In genomic region chr3:124887177-124887995, GRCh38 we compare ENCODE assay signal across 8 cellular contexts. TPM values are rescaled to one million over a fixed set of nuclear protein-coding genes. Genes with fewer than 3 reads are reported as not detected.
A peak's percentile ranks its signal among the peaks of the same experiment; 100 is the strongest.
DNase-seq lines count a peak whose midpoint lies in the region; ATAC-seq, FAIRE-seq and TF ChIP-seq lines count a peak whose summit lies in the region.

Gene ITGB5 (minus strand): TSS chr3:124887365. CDS start chr3:124887000, 365 bp downstream.

- ATAC-seq in A549, result peak; percentile 84 to 89
- peak; percentile 59 for ATAC-seq in HG02970 (IDR thresholded peaks at IDR 0.05; ENCODE audit: low FRiP score, unreplicated experiment)

- H3K27me3 ChIP-seq in OCI-LY3 (ENCODE audit: low read depth, low read length) (peaks cover 10% of the 10 kb centered on the region), cardiac muscle cell (no peaks in the 10 kb centered on the region)

- peaks cover 8% of the 10 kb centered on the region for H3K36me3 Mint-ChIP-seq in osteocyte (ENCODE audit: unreplicated experiment)

- H3K27me3 Mint-ChIP-seq in osteocyte (ENCODE audit: unreplicated experiment), result no peaks in the 10 kb centered on the region

- H3K27ac ChIP-seq in A549, result peak within 1 kb of the TSS; percentile 90 to 99
- H3K27ac ChIP-seq in OCI-LY3 (ENCODE audit: low read length), result no peak within 1 kb of the TSS
- peak within 1 kb of the TSS; percentile 32 for H3K27ac ChIP-seq in cardiac muscle cell

- no peaks in the 10 kb centered on the region for H3K79me2 ChIP-seq in OCI-LY3 (ENCODE audit: low read length)

- H4K20me1 ChIP-seq in OCI-LY3 (ENCODE audit: insufficient read depth, low read length), result no peaks in the 10 kb centered on the region

- in situ Hi-C loops in GM13977 (cut with MboI; ENCODE audit: low pct_unique_long_range_greater_than_20kb, low sequenced_read_pairs, unreplicated experiment), result no loop called here

- TF ChIP-seq EP300 in A549 (IDR thresholded peaks at IDR 0.05), result no peak

- CTCF ChIA-PET in A549 (lab: Yijun Ruan, JAX), result interaction anchor here (0.5 to 6.0 kb wide), 8 partner anchors 8 to 127 kb away, joined by 3 to 72 read pairs (median 5); no protein-coding TSS in a partner anchor

- H2AFZ ChIP-seq in OCI-LY3 (ENCODE audit: low read depth, low read length), result peak within 1 kb of the TSS; percentile 77

- peak within 1 kb of the TSS; percentile 90 for H3K4me2 ChIP-seq in A549
- peak within 1 kb of the TSS; percentile 81 for H3K4me2 ChIP-seq in OCI-LY3 (ENCODE audit: low read length)

- peaks cover 39% of the 10 kb centered on the region for H3K4me1 Mint-ChIP-seq in osteocyte (ENCODE audit: unreplicated experiment)

- TF ChIP-seq POLR2A in A549 (IDR thresholded peaks at IDR 0.05; ENCODE audit: low read length), result peak; percentile 68

- no peaks in the 10 kb centered on the region for H3K9me3 ChIP-seq in A549
- no peaks in the 10 kb centered on the region for H3K9me3 ChIP-seq in OCI-LY3 (ENCODE audit: insufficient read depth, low read length)
- H3K9me3 ChIP-seq in cardiac muscle cell (ENCODE audit: low read depth), result no peaks in the 10 kb centered on the region

- no peak; a peak in 1 of 5 replicates for TF ChIP-seq RAD21 in A549 (conservative IDR thresholded peaks at IDR 0.05 in 1 of 2, IDR thresholded peaks at IDR 0.05 in 1 of 2)

- peak within 1 kb of the TSS; percentile 92 for H3K27ac Mint-ChIP-seq in osteocyte (ENCODE audit: unreplicated experiment)

- H3K9me3 Mint-ChIP-seq in osteocyte (ENCODE audit: unreplicated experiment), result no peaks in the 10 kb centered on the region

- 5% methylated on average over 67 of the region's 79 CpGs for WGBS in A549 (ENCODE audit: missing lambda C conversion rate)

- H3K4me3 ChIP-seq in A549 (peak within 1 kb of the TSS; percentile 60), OCI-LY3 (ENCODE audit: low read length) (peak within 1 kb of the TSS; percentile 85), cardiac muscle cell (peak within 1 kb of the TSS; percentile 96)

- peak; percentile 53 to 88 for DNase-seq in A549 (ENCODE audit: low read depth in 1 of 2, low spot score in 1 of 2)
- DNase-seq in GM13977 (ENCODE audit: low spot score), result peak; percentile 72
- peak; percentile 80 for DNase-seq in amniotic epithelial cell (ENCODE audit: low read depth)
- DNase-seq in cardiac muscle cell (ENCODE audit: low read depth in 1 of 2, low spot score in 1 of 2), result peak; percentile 89 to 90
- peak; percentile 93 for DNase-seq in osteocyte (ENCODE audit: extremely low spot score, unreplicated experiment)
- DNase-seq in AML-193 (lab: John Stamatoyannopoulos, UW), result no peak

- POLR2A ChIA-PET in A549 (lab: Yijun Ruan, JAX), result interaction anchor here (0.8 to 2.8 kb wide), 18 partner anchors 8 to 129 kb away, joined by 3 to 22 read pairs (median 8); no protein-coding TSS in a partner anchor

- peak within 1 kb of the TSS; percentile 63 for H3K9ac ChIP-seq in OCI-LY3 (ENCODE audit: low read length)

- no peak for TF ChIP-seq CTCF in A549 (IDR thresholded peaks at IDR 0.05)
- no peak for TF ChIP-seq CTCF in GM13977 (IDR thresholded peaks at IDR 0.05; ENCODE audit: extremely low read depth, insufficient read depth, missing control alignments)
- no peak for TF ChIP-seq CTCF in OCI-LY3 (IDR thresholded peaks at IDR 0.05; ENCODE audit: low read depth, low read length)
- TF ChIP-seq CTCF in cardiac muscle cell (IDR thresholded peaks at IDR 0.05; ENCODE audit: low read depth, low read length), result no peak
- TF ChIP-seq CTCF in osteocyte (IDR thresholded peaks at IDR 0.05), result no peak

- peaks cover 41% of the 10 kb centered on the region for H3K4me1 ChIP-seq in A549
- peaks cover 10% of the 10 kb centered on the region for H3K4me1 ChIP-seq in OCI-LY3 (ENCODE audit: low read length)
- peaks cover 6% of the 10 kb centered on the region for H3K4me1 ChIP-seq in cardiac muscle cell (ENCODE audit: low read depth)

- H3K36me3 ChIP-seq in OCI-LY3 (replicated peaks; ENCODE audit: low read depth, low read length) (no peaks in the 10 kb centered on the region), cardiac muscle cell (no peaks in the 10 kb centered on the region)

- H3K4me3 Mint-ChIP-seq in osteocyte (ENCODE audit: unreplicated experiment), result peak within 1 kb of the TSS; percentile 84

- no peak for FAIRE-seq in A549 (lab: Jason Lieb, UNC)

TF ChIP-seq in A549, 52 proteins besides CTCF, POLR2A, EP300 and RAD21 (continues in another document):
- TF ChIP-seq PHF8 (IDR thresholded peaks at IDR 0.05; ENCODE audit: borderline replicate concordance, low read depth) (no peak), MAX (IDR thresholded peaks at IDR 0.05) (peak; percentile 78), RARB (CRISPR knock-in tag; IDR thresholded peaks at IDR 0.05) (peak; percentile 40; the same call in 1 of the 2 replicates), FOSB (CRISPR knock-in tag; IDR thresholded peaks at IDR 0.05) (no peak), FOXS1 (CRISPR knock-in tag; IDR thresholded peaks at IDR 0.05) (0 out of 2 replicates have a peak, but pooled peaks have one; percentile 6), ATOH8 (CRISPR knock-in tag; IDR thresholded peaks at IDR 0.05; ENCODE audit: low read depth) (0 out of 2 replicates have a peak, but pooled peaks have one; percentile 3), NPAS2 (CRISPR knock-in tag; IDR thresholded peaks at IDR 0.05; ENCODE audit: borderline replicate concordance) (no peak), HMGXB4 (CRISPR knock-in tag; IDR thresholded peaks at IDR 0.05; ENCODE audit: borderline replicate concordance) (peak; percentile 76; the same call in 1 of the 2 replicates), JUN (IDR thresholded peaks at IDR 0.05) (peak; percentile 52 to 70; a peak in 2 of 5 replicates), SMC3 (IDR thresholded peaks at IDR 0.05) (peak; percentile 23; the same call in 2 of the 3 replicates), BCL3 (IDR thresholded peaks at IDR 0.05) (peak; percentile 35; the same call in 1 of the 3 replicates), TFCP2L1 (CRISPR knock-in tag; IDR thresholded peaks at IDR 0.05) (peak; percentile 64)

RNA-seq across cellular contexts. Expression of gene ITGB5, which starts in this region (rescaled TPM):
- polyA plus RNA-seq in A549 (2011; rRNA removed) (260 and 476 TPM in 2 replicates), A549 (2017; fragmentation: RNase III; extraction: RNeasy Plus Mini Kit Qiagen cat#74134 plus additional on column Dnase treatment) (174 to 209 TPM (median 201 TPM) in 3 replicates), cardiac muscle cell (54.3 and 83.4 TPM in 2 replicates)
- 393 and 412 TPM in 2 replicates for polyA plus RNA-seq in A549 (2012; cell fraction: cytosol; rRNA removed)
- polyA plus RNA-seq in A549 (2012; cell fraction: nucleus; rRNA removed), result 508 and 526 TPM in 2 replicates
- polyA minus RNA-seq in A549 (2011; rRNA and poly(A)+ RNA removed), result 629 and 645 TPM in 2 replicates
- total RNA-seq in cardiac muscle cell (56.9 and 107 TPM in 2 replicates), osteocyte (419 and 441 TPM in 2 replicates)

Comparison
In these comparisons a context has a peak if more than half of its experiments do, and no peak if none do; other contexts are left out.
1. DNase-seq: peak in A549 (2 of 2), GM13977 (single experiment), amniotic epithelial cell (single experiment), cardiac muscle cell (2 of 2) and osteocyte (single experiment); none in AML-193 (0 of 2).
2. Peak in every context shown above with its lines, with median percentiles within 50 percentile points of each other: H3K4me3 ChIP-seq.